Comparison of ENCODE assay signal across 7 cellular contexts in genomic region chr3:123066896-123067688, GRCh38. TPM values are rescaled to one million over a fixed set of nuclear protein-coding genes. Genes with fewer than 3 reads are reported as not detected.
A peak's percentile ranks its signal among the peaks of the same experiment; 100 is the strongest.
DNase-seq lines count a peak whose midpoint lies in the region; ATAC-seq and TF ChIP-seq lines count a peak whose summit lies in the region.

Gene PDIA5, plus strand, starts transcription at chr3:123067025. Its CDS starts 140 bp downstream, at chr3:123067165.

- in situ Hi-C loops in gastrocnemius medialis (cut with MboI; ENCODE audit: low sequenced_read_pairs in 4 of 4), result no loop called here

- TF ChIP-seq POLR2A in GM18505 (IDR thresholded peaks at IDR 0.05; ENCODE audit: borderline replicate concordance, extremely low read depth, insufficient read depth, insufficient read length), result peak; percentile 69
- peak; percentile 84 to 88 (median 85) for TF ChIP-seq POLR2A in body of pancreas (IDR thresholded peaks at IDR 0.05)
- TF ChIP-seq POLR2A in gastrocnemius medialis (IDR thresholded peaks at IDR 0.05), result peak; percentile 58 to 69

- intact Hi-C loops in body of pancreas (cut with DNase I), result no loop called here
- intact Hi-C loops in gastrocnemius medialis (cut with DNase I; ENCODE audit: low total_unique reads), result loop anchor here (2.0 to 10.0 kb wide), 3 partner anchors 30 to 682 kb away; partner anchors contain the start of genes FAM162A, MIX23 and SEC22A

- DNase-seq in NCI-H2029 (lab: John Stamatoyannopoulos, UW) (peak; percentile 90), T1000 (lab: John Stamatoyannopoulos, UW) (peak; percentile 64), body of pancreas (peak; percentile 89 to 93 (median 92)), gastrocnemius medialis (peak; percentile 81 to 85)

- TF ChIP-seq CTCF in body of pancreas (IDR thresholded peaks at IDR 0.05) (no peak), gastrocnemius medialis (IDR thresholded peaks at IDR 0.05 in 4 of 5, conservative IDR thresholded peaks at IDR 0.05 in 1 of 5) (no peak)

- H3K36me3 ChIP-seq in body of pancreas (replicated peaks in 1 of 2; ENCODE audit: insufficient read depth in 1 of 2, low read depth in 2 of 2), result no peaks in the 10 kb centered on the region
- H3K36me3 ChIP-seq in gastrocnemius medialis, result no peaks in the 10 kb centered on the region

- H3K9me3 ChIP-seq in body of pancreas (no peaks in the 10 kb centered on the region), gastrocnemius medialis (no peaks in the 10 kb centered on the region)

- H3K4me1 ChIP-seq in body of pancreas (peaks cover 49% of the 10 kb centered on the region), gastrocnemius medialis (peaks cover 6 to 10% of the 10 kb centered on the region in 2 donors)

- ATAC-seq in GM18505 (IDR thresholded peaks at IDR 0.05; ENCODE audit: unreplicated experiment) (peak; percentile 80), HG02943 (IDR thresholded peaks at IDR 0.05; ENCODE audit: low read depth, unreplicated experiment) (peak; percentile 82), body of pancreas (peak; percentile 88), gastrocnemius medialis (peak; percentile 94 to 97)

- H3K27me3 ChIP-seq in body of pancreas (no peaks in the 10 kb centered on the region), gastrocnemius medialis (no peaks in the 10 kb centered on the region)

- H3K27ac ChIP-seq in body of pancreas (peak within 1 kb of the TSS; percentile 71 to 90 (median 80)), gastrocnemius medialis (peak within 1 kb of the TSS; percentile 62 to 75 (median 70))

- 1% methylated on average over 12 to 50 of the region's 72 CpGs for whole genome bisulfite sequencing in body of pancreas, 2 donors

- H3K4me3 ChIP-seq in body of pancreas (peak within 1 kb of the TSS; percentile 85 to 94), iPS-11a (ENCODE audit: low read depth, low read length) (peak within 1 kb of the TSS; percentile 81), gastrocnemius medialis (peak within 1 kb of the TSS; percentile 70 to 88 (median 80))

RNA-seq across cellular contexts. Expression of gene PDIA5, which starts in this region (rescaled TPM):
- total RNA-seq in body of pancreas, result 10 to 100 TPM; 28.8 to 73.2 TPM
- total RNA-seq in gastrocnemius medialis, result 1 to 10 TPM; 2.3 to 4.2 (median 3.0) TPM

Comparison
In these comparisons a context has a peak if more than half of its experiments do, and no peak if none do; other contexts are left out.
1. Peak in every context shown above with its lines: DNase-seq, ATAC-seq, H3K4me3 ChIP-seq and H3K27ac ChIP-seq.
2. RNA of gene PDIA5 (total RNA-seq): 28.8 to 73.2 TPM in body of pancreas; 2.3 to 4.2 TPM in gastrocnemius medialis; every median in the first group is over 4 times any median in the second.